11 cellular contexts compared by ENCODE assay signal in the genomic region with DNA sequence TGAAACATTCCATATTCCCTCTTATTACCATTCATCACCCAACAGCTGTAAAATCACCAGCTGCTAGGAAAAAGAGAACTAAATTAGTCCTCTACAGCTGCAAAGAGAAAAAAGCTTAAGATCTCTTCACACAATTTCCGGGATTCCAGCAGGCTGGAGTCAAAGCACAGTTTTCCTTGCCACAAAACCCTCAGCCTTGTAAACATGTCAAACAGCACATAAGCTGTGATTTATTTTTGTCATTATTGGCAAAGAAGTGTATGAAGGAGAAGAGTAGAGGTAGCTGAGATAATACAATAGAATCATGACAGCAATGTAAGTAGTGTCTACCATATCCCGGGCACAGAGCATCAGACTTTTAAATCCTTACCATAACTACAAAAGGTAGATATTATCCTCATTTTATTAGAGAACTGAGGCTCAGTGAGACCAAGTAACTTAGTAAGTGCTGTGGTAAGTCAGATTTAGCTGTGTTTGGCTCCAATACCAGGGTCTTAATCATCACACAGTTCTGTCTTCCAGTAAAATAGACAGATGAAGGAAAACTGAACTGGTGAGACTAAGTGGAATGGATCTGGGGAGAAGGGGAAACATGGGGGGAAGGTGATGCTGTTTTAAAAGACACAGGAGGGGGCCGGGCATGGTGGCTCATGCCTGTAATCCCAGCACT. TPM values are rescaled to one million over a fixed set of nuclear protein-coding genes. Genes with fewer than 3 reads are reported as not detected.
A peak's percentile ranks its signal among the peaks of the same experiment; 100 is the strongest.
DNase-seq lines count a peak whose midpoint lies in the region; ATAC-seq lines count a peak whose summit lies in the region.
"Had no signal": no experiment of that assay in that cellular context is flagged by ENCODE, and none has a peak within 500 bp of the region (broad histone marks: within the 10 kb centered on the region; RNA-seq: fewer than 3 reads in every experiment).

No MANE protein-coding gene starts in this region.

- intact Hi-C loops in left ventricle myocardium superior (cut with micrococcal nuclease) = no loop called here

- no peaks in the 10 kb centered on the region for H3K9me3 Mint-ChIP-seq in stimulated activated effector memory CD8-positive, alpha-beta T cell treated with anti-CD3 and anti-CD28 coated beads, Interleukin-12 subunit alpha, Interleukin-12 subunit beta, amount 100 ng/mL, for 72 hours
- H3K9me3 Mint-ChIP-seq in activated T-helper 17 cell treated with anti-CD3 and anti-CD28 coated beads, Interleukin-2, amount 50 U/mL, for 72 hours = no peaks in the 10 kb centered on the region

- H3K9me3 ChIP-seq in skeletal muscle tissue (ENCODE audit: control insufficient read depth in 3 of 3, low read length in 3 of 3) = no peaks in the 10 kb centered on the region

- H3K4me3 ChIP-seq in skeletal muscle tissue (ENCODE audit: low read length in 3 of 3) = no peak overlapping the region

- H3K27ac Mint-ChIP-seq in stimulated activated effector memory CD8-positive, alpha-beta T cell treated with anti-CD3 and anti-CD28 coated beads, Interleukin-12 subunit alpha, Interleukin-12 subunit beta, amount 100 ng/mL, for 72 hours = no peak overlapping the region
- no peak overlapping the region for H3K27ac Mint-ChIP-seq in activated T-helper 17 cell treated with anti-CD3 and anti-CD28 coated beads, Interleukin-2, amount 50 U/mL, for 72 hours

- no peaks in the 10 kb centered on the region for H3K27me3 Mint-ChIP-seq in activated T-helper 17 cell treated with anti-CD3 and anti-CD28 coated beads, Interleukin-2, amount 50 U/mL, for 72 hours

- H3K27ac ChIP-seq in skeletal muscle tissue (ENCODE audit: low read depth, low read length) = peak overlapping the region; percentile 43

- H3K4me1 Mint-ChIP-seq in stimulated activated effector memory CD8-positive, alpha-beta T cell treated with anti-CD3 and anti-CD28 coated beads, Interleukin-12 subunit alpha, Interleukin-12 subunit beta, amount 100 ng/mL, for 72 hours = no peaks in the 10 kb centered on the region
- no peaks in the 10 kb centered on the region for H3K4me1 Mint-ChIP-seq in activated T-helper 17 cell treated with anti-CD3 and anti-CD28 coated beads, Interleukin-2, amount 50 U/mL, for 72 hours

- H3K36me3 Mint-ChIP-seq in stimulated activated effector memory CD8-positive, alpha-beta T cell treated with anti-CD3 and anti-CD28 coated beads, Interleukin-12 subunit alpha, Interleukin-12 subunit beta, amount 100 ng/mL, for 72 hours = no peaks in the 10 kb centered on the region
- H3K36me3 Mint-ChIP-seq in activated T-helper 17 cell treated with anti-CD3 and anti-CD28 coated beads, Interleukin-2, amount 50 U/mL, for 72 hours (ENCODE audit: low read depth) = no peaks in the 10 kb centered on the region

- DNase-seq in H4 (ENCODE audit: low spot score) (peak; percentile 86), T1000 (lab: John Stamatoyannopoulos, UW) (peak; percentile 4), left ventricle myocardium superior (no peak), inferior parietal cortex (ENCODE audit: extremely low spot score) (no peak)
- no peak for DNase-seq in stimulated activated effector memory CD8-positive, alpha-beta T cell treated with anti-CD3 and anti-CD28 coated beads, Interleukin-12 subunit alpha, Interleukin-12 subunit beta, amount 100 ng/mL, for 72 hours (ENCODE audit: low spot score in 2 of 2)
- DNase-seq: activated CD8-positive, alpha-beta memory T cell treated with anti-CD3 and anti-CD28 coated beads, Interleukin-2, amount 50 U/mL, for 48 hours; DMS79 treated with DMSO at 0.1 percent for 48 hours; NCI-H1092 treated with DMSO at 0.1 percent for 48 hours had no signal

- H3K4me3 Mint-ChIP-seq in stimulated activated effector memory CD8-positive, alpha-beta T cell treated with anti-CD3 and anti-CD28 coated beads, Interleukin-12 subunit alpha, Interleukin-12 subunit beta, amount 100 ng/mL, for 72 hours = no peak overlapping the region
- H3K4me3 Mint-ChIP-seq in activated T-helper 17 cell treated with anti-CD3 and anti-CD28 coated beads, Interleukin-2, amount 50 U/mL, for 72 hours = no peak overlapping the region

- H3K9ac ChIP-seq in skeletal muscle tissue (ENCODE audit: low read depth in 1 of 3, low read length in 3 of 3) = no peak overlapping the region

- no peaks in the 10 kb centered on the region for H3K27me3 ChIP-seq in skeletal muscle tissue (ENCODE audit: control insufficient read depth in 3 of 3, insufficient read depth in 3 of 3, low read length in 3 of 3)

- peak; percentile 28 for ATAC-seq in left ventricle myocardium superior
- no peak for ATAC-seq in stimulated activated effector memory CD8-positive, alpha-beta T cell treated with anti-CD3 and anti-CD28 coated beads, Interleukin-12 subunit alpha, Interleukin-12 subunit beta, amount 100 ng/mL, for 72 hours
- ATAC-seq in activated T-helper 17 cell treated with anti-CD3 and anti-CD28 coated beads, Interleukin-2, amount 50 U/mL, for 72 hours (replicated peaks) = no peak
- ATAC-seq in GM18907 (IDR thresholded peaks at IDR 0.05; ENCODE audit: unreplicated experiment) = no peak

- H3K4me1 ChIP-seq in skeletal muscle tissue (ENCODE audit: control insufficient read depth in 3 of 3, insufficient read depth in 3 of 3, low read length in 3 of 3) = peaks cover 4 to 20% (median 4%) of the 10 kb centered on the region in 3 donors

- peaks cover 0 to 3% (median 0%) of the 10 kb centered on the region in 3 donors for H3K36me3 ChIP-seq in skeletal muscle tissue (ENCODE audit: control insufficient read depth in 3 of 3, insufficient read depth in 3 of 3, low read length in 3 of 3)

RNA-seq across cellular contexts. Expression of a gene that starts 57.3 kb away (rescaled TPM):
- total RNA-seq in H4 (2014; rRNA removed; shearing (Covaris generic)) = 16.3 and 19.4 TPM in 2 replicates
- 76.5 TPM for total RNA-seq in left ventricle myocardium superior
- 20.9 TPM for total RNA-seq in skeletal muscle tissue
- under 1 TPM; 0.06 to 0.34 TPM for total RNA-seq in activated T-helper 17 cell treated with anti-CD3 and anti-CD28 coated beads, Interleukin-2, amount 50 U/mL, for 72 hours

Comparison
In these comparisons a context has a peak if more than half of its experiments do, and no peak if none do; other contexts are left out.
1. DNase-seq: peak in H4 (single experiment) and T1000 (single experiment); none in left ventricle myocardium superior (single experiment), inferior parietal cortex (single experiment) and stimulated activated effector memory CD8-positive, alpha-beta T cell treated with anti-CD3 and anti-CD28 coated beads, Interleukin-12 subunit alpha, Interleukin-12 subunit beta, amount 100 ng/mL, for 72 hours (0 of 2).
2. RNA of a gene that starts 57.3 kb away (total RNA-seq): 76.5 TPM in left ventricle myocardium superior (single experiment), 20.9 TPM in skeletal muscle tissue (single experiment) and 16.3 to 19.4 TPM in H4; 0.06 to 0.34 TPM in activated T-helper 17 cell treated with anti-CD3 and anti-CD28 coated beads, Interleukin-2, amount 50 U/mL, for 72 hours; every median in the first group is over 10 times any median in the second.